ENCODE assay signal across 12 cellular contexts in the genomic region with DNA sequence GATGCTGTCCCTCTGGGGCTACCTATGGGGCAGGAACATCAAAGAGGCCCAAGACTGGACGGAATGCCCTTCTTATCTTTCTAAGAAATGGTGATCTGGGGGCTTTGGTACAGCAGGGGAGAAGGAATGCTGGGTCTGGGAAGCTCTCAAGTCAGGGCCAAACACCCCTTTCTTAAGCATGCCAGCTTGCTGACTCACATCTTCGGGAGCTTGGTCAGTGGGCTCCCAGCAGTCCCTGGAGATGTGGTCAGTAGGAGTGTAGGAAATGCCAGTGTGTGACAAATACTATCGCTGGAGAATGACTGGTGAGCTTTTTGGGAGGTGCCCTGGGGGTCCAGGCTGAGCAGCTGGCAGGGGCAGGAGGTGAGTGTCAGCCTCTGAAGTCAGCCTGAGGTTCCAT.
DNase-seq lines count a peak whose midpoint lies in the region; ATAC-seq, FAIRE-seq and TF ChIP-seq lines count a peak whose summit lies in the region.
"Had no signal": no experiment of that assay in that cellular context is flagged by ENCODE, and none has a peak within 500 bp of the region (broad histone marks: within the 10 kb centered on the region; RNA-seq: fewer than 3 reads in every experiment).

No MANE protein-coding gene starts in this region.

- no peak overlapping the region for H3K4me2 ChIP-seq in trophoblast cell (ENCODE audit: low read length)

- H3K36me3 Mint-ChIP-seq in Calu3 (ENCODE audit: insufficient read depth, unreplicated experiment) = no peaks in the 10 kb centered on the region

- peak overlapping the region; percentile 60 for H2BK12ac ChIP-seq in trophoblast cell (ENCODE audit: low read length)

- H2BK120ac ChIP-seq in trophoblast cell (ENCODE audit: insufficient read depth, low read length, poor library complexity) = no peak overlapping the region

- no peak overlapping the region for H3K27ac Mint-ChIP-seq in Calu3 (ENCODE audit: unreplicated experiment)
- H3K27ac Mint-ChIP-seq: CD4-positive, alpha-beta memory T cell had no signal

- H3K4me3 ChIP-seq in esophagus squamous epithelium = no peak overlapping the region
- H3K4me3 ChIP-seq in trophoblast cell (ENCODE audit: low read depth, low read length) = no peak overlapping the region
- H3K4me3 ChIP-seq in small intestine (ENCODE audit: low read depth in 1 of 2, low read length in 2 of 2) = no peak overlapping the region
- H3K4me3 ChIP-seq: K562 had no signal

- no peak overlapping the region for H2AK5ac ChIP-seq in trophoblast cell (ENCODE audit: low read length)

- no peak for ATAC-seq in GM21360 (IDR thresholded peaks at IDR 0.05; ENCODE audit: unreplicated experiment)
- ATAC-seq: K562 had no signal

- TF ChIP-seq CTCF in Calu3 (IDR thresholded peaks at IDR 0.05; ENCODE audit: unreplicated experiment) (no peak), RWPE1 (conservative IDR thresholded peaks at IDR 0.05; ENCODE audit: low read depth) (no peak), esophagus squamous epithelium (IDR thresholded peaks at IDR 0.05) (no peak)

- no peak overlapping the region for H3K23ac ChIP-seq in trophoblast cell (ENCODE audit: low read length)

- intact Hi-C loops in Calu3 (cut with micrococcal nuclease; ENCODE audit: unreplicated experiment) = loop anchor here (1.0 kb wide), 1 partner anchor 26 kb away; no protein-coding TSS in a partner anchor
- intact Hi-C loops in esophagus squamous epithelium (cut with DNase I) = no loop called here

- H4K12ac ChIP-seq in trophoblast cell (ENCODE audit: low read depth, low read length) = no peak overlapping the region

- no peak overlapping the region for H4K8ac ChIP-seq in trophoblast cell (ENCODE audit: low read depth, low read length)

- no TSS peak for BruUV-seq in Calu3 (replicated peaks; lab: Mats Ljungman, UMichigan)

- peak overlapping the region; percentile 38 for H4K91ac ChIP-seq in trophoblast cell (ENCODE audit: low read depth, low read length)

- H3K14ac ChIP-seq in trophoblast cell (ENCODE audit: low read length) = no peak overlapping the region

- peaks cover 3% of the 10 kb centered on the region for H3K9me3 Mint-ChIP-seq in Calu3 (ENCODE audit: low read depth, unreplicated experiment)

- CTCF ChIA-PET in Calu3 (lab: Charles Lee) = no interaction called here
- CTCF ChIA-PET in RWPE1 (lab: Yijun Ruan, JAX) = interaction anchor here (0.6 kb wide), 1 partner anchor 57 kb away, joined by 3 read pairs; no protein-coding TSS in a partner anchor

- H3K79me2 ChIP-seq in trophoblast cell (ENCODE audit: control insufficient read depth, insufficient read depth, low read length, poor library complexity) = peaks cover 2% of the 10 kb centered on the region

- no peak overlapping the region for H2AFZ ChIP-seq in trophoblast cell (ENCODE audit: insufficient read depth, low read length, poor library complexity)

- H3K18ac ChIP-seq in trophoblast cell (ENCODE audit: low read length) = no peak overlapping the region

- POLR2A ChIA-PET in RWPE1 (lab: Yijun Ruan, JAX; ENCODE audit: low non-redundant PET) = no interaction called here

- no peaks in the 10 kb centered on the region for H3K9me3 ChIP-seq in esophagus squamous epithelium
- H3K9me3 ChIP-seq in trophoblast cell (ENCODE audit: insufficient read depth, low read depth, low read length) = no peaks in the 10 kb centered on the region
- H3K9me3 ChIP-seq in small intestine (ENCODE audit: control insufficient read depth, low read depth) = no peaks in the 10 kb centered on the region

- H3K27me3 ChIP-seq in esophagus squamous epithelium (peaks cover 0 to 84% (median 0%) of the 10 kb centered on the region in 4 donors), trophoblast cell (ENCODE audit: insufficient read depth, low read length) (no peaks in the 10 kb centered on the region), small intestine (ENCODE audit: control insufficient read depth in 2 of 2, insufficient read depth in 2 of 2, low read length in 2 of 2) (no peaks in the 10 kb centered on the region)

- H3K4me1 ChIP-seq in esophagus squamous epithelium (peaks cover 0 to 32% (median 17%) of the 10 kb centered on the region in 3 donors), trophoblast cell (ENCODE audit: control insufficient read depth in 1 of 2, insufficient read depth in 2 of 2, low read length in 2 of 2) (peaks cover 20 to 31% of the 10 kb centered on the region in 2 experiments), small intestine (ENCODE audit: control insufficient read depth in 2 of 2, insufficient read depth in 1 of 2, low read depth in 1 of 2, low read length in 1 of 2) (no peaks in the 10 kb centered on the region)

- WGBS in esophagus squamous epithelium, 2 donors = 55 to 64% methylated on average over 3 of the region's 3 CpGs
- no CpG with 5 or more reads among the region's 3 CpGs for WGBS in trophoblast cell (ENCODE audit: extremely low coverage, insufficient coverage, insufficient read length)
- WGBS in small intestine, 3 donors = 61 to 80% (median 79%) methylated on average over 3 of the region's 3 CpGs

- TF ChIP-seq POLR2A in esophagus squamous epithelium (IDR thresholded peaks at IDR 0.05) = no peak

- H2BK5ac ChIP-seq in trophoblast cell (ENCODE audit: low read depth, low read length, poor library complexity) = peak overlapping the region; percentile 28

- H3K79me1 ChIP-seq in trophoblast cell (ENCODE audit: low read length) = peaks cover 10% of the 10 kb centered on the region

- no peak overlapping the region for H3K9ac ChIP-seq in trophoblast cell (ENCODE audit: low read length)

- FAIRE-seq in small intestine (lab: Jason Lieb, UNC) = no peak
- FAIRE-seq: K562 had no signal

- H3K4me3 Mint-ChIP-seq in Calu3 (ENCODE audit: low read depth, unreplicated experiment) = no peak overlapping the region
- H3K4me3 Mint-ChIP-seq: CD4-positive, alpha-beta memory T cell had no signal

- H3K4me1 Mint-ChIP-seq in Calu3 (ENCODE audit: low read depth, unreplicated experiment) = peaks cover 27% of the 10 kb centered on the region
- H3K4me1 Mint-ChIP-seq: CD4-positive, alpha-beta memory T cell had no signal

- no peak overlapping the region for H3K4ac ChIP-seq in trophoblast cell (ENCODE audit: low read depth, low read length)

- H3K36me3 ChIP-seq in esophagus squamous epithelium (no peaks in the 10 kb centered on the region), trophoblast cell (ENCODE audit: control insufficient read depth in 1 of 2, insufficient read depth in 2 of 2, low read length in 2 of 2) (no peaks in the 10 kb centered on the region), small intestine (ENCODE audit: control insufficient read depth in 2 of 2, insufficient read depth in 2 of 2, low read length in 2 of 2) (no peaks in the 10 kb centered on the region)

- no peaks in the 10 kb centered on the region for H3K27me3 Mint-ChIP-seq in Calu3 (ENCODE audit: unreplicated experiment)
- H3K27me3 Mint-ChIP-seq: CD4-positive, alpha-beta memory T cell had no signal

- DNase-seq in Calu3 = peak; percentile 24
- DNase-seq in RWPE1 (ENCODE audit: low spot score) = peak; percentile 79
- DNase-seq in esophagus squamous epithelium (lab: John Stamatoyannopoulos, UW) = no peak
- DNase-seq in trophoblast cell = peak in 1 of 2 donors; percentile 27
- DNase-seq in NCI-H2171 treated with DMSO at 0.1 percent for 48 hours (lab: John Stamatoyannopoulos, UW) = no peak
- no peak for DNase-seq in small intestine
- no peak for DNase-seq in cerebellum (ENCODE audit: low spot score)
- DNase-seq: activated CD4-positive, CD25-positive, alpha-beta regulatory T cell; CD4-positive, alpha-beta memory T cell; NCI-H82 had no signal

- H3K27ac ChIP-seq in RWPE1 = peak overlapping the region; percentile 93
- H3K27ac ChIP-seq in esophagus squamous epithelium = peak overlapping the region in 3 of 4 donors; percentile 14 to 73 (median 64)
- peak overlapping the region; percentile 78 for H3K27ac ChIP-seq in trophoblast cell (ENCODE audit: low read depth, low read length)
- no peak overlapping the region for H3K27ac ChIP-seq in small intestine (ENCODE audit: low read depth in 1 of 2, low read length in 1 of 2)

Comparison
In these comparisons a context has a peak if more than half of its experiments do, and no peak if none do; other contexts are left out.
1. DNase-seq: peak in Calu3 (single experiment) and RWPE1 (single experiment); none in esophagus squamous epithelium (single experiment), NCI-H2171 treated with DMSO at 0.1 percent for 48 hours (single experiment), small intestine (single experiment) and cerebellum (single experiment).
2. H3K27ac ChIP-seq: peak in RWPE1 (single experiment), esophagus squamous epithelium (3 of 4) and trophoblast cell (single experiment); none in small intestine (0 of 2).